ENCODE assay signal across 11 cellular contexts in the genomic region with DNA sequence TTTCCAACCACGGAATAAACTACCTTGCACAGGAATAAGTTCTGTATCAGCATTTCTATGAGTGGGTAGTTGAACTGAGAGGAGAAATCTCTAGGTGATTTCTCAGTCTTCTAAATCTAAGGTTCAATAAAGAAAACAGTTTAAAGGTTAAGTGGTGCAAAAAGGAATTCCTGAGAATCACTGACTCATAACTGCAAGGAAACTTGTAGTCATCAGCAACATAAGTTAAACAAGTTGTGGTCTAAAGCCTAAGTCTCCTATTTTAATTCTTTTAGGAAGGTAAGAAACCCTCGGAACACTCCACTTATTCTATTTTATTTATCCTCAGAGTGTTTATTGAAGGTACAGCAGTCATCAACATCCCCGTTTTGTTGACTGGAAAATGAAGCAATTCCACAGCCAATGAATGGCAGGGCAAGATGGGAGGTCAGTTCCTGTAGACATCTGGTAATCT.
A peak's percentile ranks its signal among the peaks of the same experiment; 100 is the strongest.
DNase-seq lines count a peak whose midpoint lies in the region; ATAC-seq and TF ChIP-seq lines count a peak whose summit lies in the region.
"Had no signal": no experiment of that assay in that cellular context is flagged by ENCODE, and none has a peak within 500 bp of the region (broad histone marks: within the 10 kb centered on the region; RNA-seq: fewer than 3 reads in every experiment).

No MANE protein-coding gene starts in this region.

- H3K4me3 ChIP-seq in neuronal stem cell (ENCODE audit: low read length in 2 of 2) = no peak overlapping the region
- no peak overlapping the region for H3K4me3 ChIP-seq in adrenal gland
- H3K4me3 ChIP-seq: spleen had no signal

- H3K27me3 ChIP-seq in neuronal stem cell (ENCODE audit: control insufficient read depth in 3 of 3, insufficient read depth in 3 of 3, low read depth in 1 of 3, low read length in 3 of 3) = no peaks in the 10 kb centered on the region
- H3K27me3 ChIP-seq in adrenal gland = no peaks in the 10 kb centered on the region
- H3K27me3 ChIP-seq: spleen had no signal

- H2BK120ac ChIP-seq in neuronal stem cell (ENCODE audit: low read depth, low read length) = no peak overlapping the region

- ATAC-seq in HG03442 (IDR thresholded peaks at IDR 0.05; ENCODE audit: unreplicated experiment) = no peak

- H3K27ac ChIP-seq in neuronal stem cell (replicated peaks; ENCODE audit: low read length) (no peak overlapping the region), adrenal gland (no peak overlapping the region)
- H3K27ac ChIP-seq: KMS-11, spleen had no signal

- H3K9me3 ChIP-seq in neuronal stem cell (replicated peaks in 1 of 2; ENCODE audit: control insufficient read depth in 2 of 2, insufficient read depth in 1 of 2, low read depth in 1 of 2, low read length in 2 of 2) (no peaks in the 10 kb centered on the region), adrenal gland (replicated peaks in 1 of 3) (no peaks in the 10 kb centered on the region)

- H3K4ac ChIP-seq in neuronal stem cell (ENCODE audit: low read length) = no peak overlapping the region

- H2AFZ ChIP-seq in neuronal stem cell (ENCODE audit: low read length) = peak overlapping the region; percentile 41

- no peaks in the 10 kb centered on the region for H3K9me3 Mint-ChIP-seq in chondrocyte (ENCODE audit: low read depth)
- H3K9me3 Mint-ChIP-seq: brain had no signal

- no peak overlapping the region for H3K4me3 Mint-ChIP-seq in chondrocyte (ENCODE audit: unreplicated experiment)
- H3K4me3 Mint-ChIP-seq: brain had no signal

- H3K36me3 ChIP-seq in neuronal stem cell (replicated peaks in 1 of 2; ENCODE audit: control insufficient read depth in 2 of 2, insufficient read depth in 2 of 2, low read length in 2 of 2) (no peaks in the 10 kb centered on the region), adrenal gland (replicated peaks in 1 of 2) (no peaks in the 10 kb centered on the region)
- H3K36me3 ChIP-seq: spleen had no signal

- no peak overlapping the region for H3K23ac ChIP-seq in neuronal stem cell (ENCODE audit: low read depth, low read length, poor library complexity)

- H3K4me2 ChIP-seq in neuronal stem cell (ENCODE audit: insufficient read depth, low read length, poor library complexity, severe bottlenecking) = no peak overlapping the region
- H3K4me2 ChIP-seq: KMS-11 had no signal

- no peak overlapping the region for H4K8ac ChIP-seq in neuronal stem cell (ENCODE audit: low read depth, low read length)

- H3K27ac Mint-ChIP-seq in chondrocyte (ENCODE audit: unreplicated experiment) = peak overlapping the region; percentile 65
- H3K27ac Mint-ChIP-seq: brain had no signal

- H3K18ac ChIP-seq in neuronal stem cell (ENCODE audit: low read length) = no peak overlapping the region

- no peak overlapping the region for H2BK15ac ChIP-seq in neuronal stem cell (ENCODE audit: low read length)

- no peak overlapping the region for H4K91ac ChIP-seq in neuronal stem cell (ENCODE audit: low read depth, low read length, poor library complexity)

- TF ChIP-seq POLR2A in adrenal gland (IDR thresholded peaks at IDR 0.05) = no peak

- H3K79me1 ChIP-seq in neuronal stem cell (ENCODE audit: low read depth, low read length) = peaks cover 1% of the 10 kb centered on the region

- WGBS in neuronal stem cell (ENCODE audit: extremely low coverage in 2 of 2, insufficient read length in 2 of 2, insufficient replicate concordance in 1 of 2), 2 donors = no CpG with 5 or more reads among the region's 3 CpGs
- 79 to 89% (median 85%) methylated on average over 3 of the region's 3 CpGs for WGBS in adrenal gland, 4 donors

- peaks cover 0 to 2% of the 10 kb centered on the region in 2 donors for H3K4me1 ChIP-seq in neuronal stem cell (ENCODE audit: control insufficient read depth in 2 of 2, insufficient read depth in 1 of 2, low read depth in 1 of 2, low read length in 2 of 2)
- peaks cover 0 to 18% of the 10 kb centered on the region in 2 donors for H3K4me1 ChIP-seq in adrenal gland (replicated peaks in 1 of 2)

- peak; percentile 70 for DNase-seq in CD1c-positive myeloid dendritic cell (ENCODE audit: extremely low spot score)
- DNase-seq in LHCN-M2 (ENCODE audit: low read depth) = peak; percentile 62
- DNase-seq in chondrocyte (ENCODE audit: low spot score) = no peak
- DNase-seq in neuronal stem cell (ENCODE audit: low spot score) = no peak
- no peak for DNase-seq in adrenal gland
- no peak for DNase-seq in activated gamma-delta T cell (lab: John Stamatoyannopoulos, UW)
- no peak for DNase-seq in stimulated activated CD4-positive, alpha-beta T cell treated with anti-CD3 and anti-CD28 coated beads, Interleukin-15, amount 100 ng/mL, for 24 hours
- DNase-seq: spleen had no signal

- TF ChIP-seq CTCF in chondrocyte (IDR thresholded peaks at IDR 0.05) = no peak
- no peak for TF ChIP-seq CTCF in adrenal gland (IDR thresholded peaks at IDR 0.05)

- H3K36me3 Mint-ChIP-seq in chondrocyte (ENCODE audit: low read depth) = no peaks in the 10 kb centered on the region
- H3K36me3 Mint-ChIP-seq: brain had no signal

- no peak overlapping the region for H2BK5ac ChIP-seq in neuronal stem cell (ENCODE audit: low read length)

- intact Hi-C loops in adrenal gland (cut with DNase I) = no loop called here

- no peak overlapping the region for H2BK12ac ChIP-seq in neuronal stem cell (ENCODE audit: low read length)

- no peak overlapping the region for H2AK5ac ChIP-seq in neuronal stem cell (ENCODE audit: low read depth, low read length)

- no peaks in the 10 kb centered on the region for H3K27me3 Mint-ChIP-seq in chondrocyte (ENCODE audit: low read depth)

- H3K4me1 Mint-ChIP-seq in chondrocyte (ENCODE audit: low read depth) = peaks cover 60% of the 10 kb centered on the region
- H3K4me1 Mint-ChIP-seq: brain had no signal

- H3K9ac ChIP-seq in neuronal stem cell (ENCODE audit: low read depth, low read length, poor library complexity) = no peak overlapping the region
- H3K9ac ChIP-seq: KMS-11 had no signal

- no peak overlapping the region for H3K14ac ChIP-seq in neuronal stem cell (ENCODE audit: low read length)

Comparison
In these comparisons a context has a peak if more than half of its experiments do, and no peak if none do; other contexts are left out.
1. DNase-seq: peak in CD1c-positive myeloid dendritic cell (single experiment) and LHCN-M2 (single experiment); none in chondrocyte (single experiment), neuronal stem cell (single experiment), adrenal gland (0 of 7), activated gamma-delta T cell (single experiment) and stimulated activated CD4-positive, alpha-beta T cell treated with anti-CD3 and anti-CD28 coated beads, Interleukin-15, amount 100 ng/mL, for 24 hours (single experiment).